In the genomic region with DNA sequence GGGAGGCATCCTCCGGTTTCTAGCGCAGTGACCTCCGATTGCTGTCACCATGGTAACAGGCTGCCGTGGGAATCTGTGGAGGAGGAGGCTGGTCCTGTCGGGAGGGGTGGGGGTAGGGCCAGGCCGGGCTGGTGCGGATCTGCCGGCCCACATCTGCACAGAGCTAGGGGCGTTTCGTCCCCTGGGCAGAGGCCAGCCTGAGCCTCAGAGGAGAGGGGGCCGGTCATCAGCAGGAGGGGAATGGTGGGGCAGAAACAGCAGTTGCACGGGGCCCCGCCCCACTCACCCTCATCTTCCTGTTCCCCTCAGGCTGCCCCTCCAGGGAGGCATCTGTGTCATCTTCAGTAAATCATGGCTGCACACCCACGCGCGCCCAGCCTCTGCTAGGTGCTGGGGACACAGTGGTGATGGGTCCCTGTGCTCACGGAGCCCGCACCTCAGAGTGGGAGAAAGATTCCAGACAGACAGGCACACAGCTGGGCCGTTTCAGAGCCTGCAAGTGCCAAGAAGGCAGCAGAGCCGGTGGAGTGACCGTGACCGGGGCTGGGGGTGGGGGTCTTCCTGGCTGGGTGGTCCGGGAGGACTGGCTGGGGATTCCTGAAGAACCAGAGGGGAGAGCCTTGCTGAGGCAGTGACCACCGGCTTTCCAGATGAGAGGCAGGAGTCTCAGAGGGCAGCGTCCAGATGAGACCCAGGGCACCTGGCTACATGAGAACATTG, we compare ENCODE assay signal across 11 cellular contexts.
DNase-seq lines count a peak whose midpoint lies in the region; ATAC-seq and TF ChIP-seq lines count a peak whose summit lies in the region.
"Had no signal": no experiment of that assay in that cellular context is flagged by ENCODE, and none has a peak within 500 bp of the region (broad histone marks: within the 10 kb centered on the region; RNA-seq: fewer than 3 reads in every experiment).

No MANE protein-coding gene starts in this region.

- no peaks in the 10 kb centered on the region for H3K36me3 ChIP-seq in suprapubic skin
- H3K36me3 ChIP-seq: prostate gland had no signal

- peak; percentile 11 to 15 for DNase-seq in activated CD4-positive, alpha-beta T cell treated with anti-CD3 and anti-CD28 coated beads for 24 hours (ENCODE audit: low read depth in 2 of 2)
- no peak for DNase-seq in activated CD4-positive, alpha-beta T cell treated with anti-CD3 and anti-CD28 coated beads, Interleukin-2, amount 50 U/mL, for 1 hour
- DNase-seq in activated T-cell treated with anti-CD3 and anti-CD28 coated beads for 48 hours (ENCODE audit: low read depth) = peak; percentile 33
- no peak for DNase-seq in memory B cell (ENCODE audit: low spot score in 2 of 2)
- no peak for DNase-seq in stimulated activated effector memory CD8-positive, alpha-beta T cell treated with anti-CD3 and anti-CD28 coated beads, Interleukin-12 subunit alpha, Interleukin-12 subunit beta, amount 100 ng/mL, for 72 hours (ENCODE audit: low spot score in 2 of 2)
- DNase-seq in suprapubic skin (ENCODE audit: low spot score in 2 of 2) = no peak
- DNase-seq in H4 (ENCODE audit: low spot score) = no peak
- DNase-seq: aorta, KG1 had no signal

- no peak overlapping the region for H3K27ac Mint-ChIP-seq in memory B cell
- no peak overlapping the region for H3K27ac Mint-ChIP-seq in stimulated activated effector memory CD8-positive, alpha-beta T cell treated with anti-CD3 and anti-CD28 coated beads, Interleukin-12 subunit alpha, Interleukin-12 subunit beta, amount 100 ng/mL, for 72 hours

- no peak overlapping the region for H3K4me3 ChIP-seq in suprapubic skin
- H3K4me3 ChIP-seq: prostate gland had no signal

- H3K27ac ChIP-seq in suprapubic skin = no peak overlapping the region
- H3K27ac ChIP-seq: prostate gland had no signal

- TF ChIP-seq POLR2A in suprapubic skin (IDR thresholded peaks at IDR 0.05) = no peak

- WGBS in suprapubic skin = 7% methylated on average over 15 of the region's 25 CpGs

- no peak for TF ChIP-seq CTCF in suprapubic skin (IDR thresholded peaks at IDR 0.05)

- H3K9me3 Mint-ChIP-seq in memory B cell = no peaks in the 10 kb centered on the region
- no peaks in the 10 kb centered on the region for H3K9me3 Mint-ChIP-seq in stimulated activated effector memory CD8-positive, alpha-beta T cell treated with anti-CD3 and anti-CD28 coated beads, Interleukin-12 subunit alpha, Interleukin-12 subunit beta, amount 100 ng/mL, for 72 hours

- no peaks in the 10 kb centered on the region for H3K9me3 ChIP-seq in suprapubic skin
- H3K9me3 ChIP-seq: prostate gland had no signal

- H3K4me1 Mint-ChIP-seq in memory B cell = peaks cover 9% of the 10 kb centered on the region
- H3K4me1 Mint-ChIP-seq in stimulated activated effector memory CD8-positive, alpha-beta T cell treated with anti-CD3 and anti-CD28 coated beads, Interleukin-12 subunit alpha, Interleukin-12 subunit beta, amount 100 ng/mL, for 72 hours = peaks cover 12% of the 10 kb centered on the region

- peaks cover 78% of the 10 kb centered on the region for H3K27me3 ChIP-seq in suprapubic skin

- peaks cover 3% of the 10 kb centered on the region for H3K4me1 ChIP-seq in suprapubic skin
- H3K4me1 ChIP-seq: prostate gland had no signal

- H3K36me3 Mint-ChIP-seq in memory B cell = peaks cover 3% of the 10 kb centered on the region
- H3K36me3 Mint-ChIP-seq in stimulated activated effector memory CD8-positive, alpha-beta T cell treated with anti-CD3 and anti-CD28 coated beads, Interleukin-12 subunit alpha, Interleukin-12 subunit beta, amount 100 ng/mL, for 72 hours = no peaks in the 10 kb centered on the region

- TF ChIP-seq EP300 in suprapubic skin (IDR thresholded peaks at IDR 0.05) = no peak

- ATAC-seq in memory B cell (ENCODE audit: low read depth) (peak; percentile 29), HG02852 (IDR thresholded peaks at IDR 0.05; ENCODE audit: unreplicated experiment) (no peak)
- ATAC-seq in stimulated activated effector memory CD8-positive, alpha-beta T cell treated with anti-CD3 and anti-CD28 coated beads, Interleukin-12 subunit alpha, Interleukin-12 subunit beta, amount 100 ng/mL, for 72 hours = peak; percentile 55

- peaks cover 29% of the 10 kb centered on the region for H3K27me3 Mint-ChIP-seq in memory B cell

- H3K4me3 Mint-ChIP-seq in memory B cell = peak overlapping the region; percentile 9
- peak overlapping the region; percentile 26 for H3K4me3 Mint-ChIP-seq in stimulated activated effector memory CD8-positive, alpha-beta T cell treated with anti-CD3 and anti-CD28 coated beads, Interleukin-12 subunit alpha, Interleukin-12 subunit beta, amount 100 ng/mL, for 72 hours

Comparison
In these comparisons a context has a peak if more than half of its experiments do, and no peak if none do; other contexts are left out.
1. DNase-seq: peak in activated CD4-positive, alpha-beta T cell treated with anti-CD3 and anti-CD28 coated beads for 24 hours (2 of 2) and activated T-cell treated with anti-CD3 and anti-CD28 coated beads for 48 hours (single experiment); none in activated CD4-positive, alpha-beta T cell treated with anti-CD3 and anti-CD28 coated beads, Interleukin-2, amount 50 U/mL, for 1 hour (single experiment), memory B cell (0 of 2), stimulated activated effector memory CD8-positive, alpha-beta T cell treated with anti-CD3 and anti-CD28 coated beads, Interleukin-12 subunit alpha, Interleukin-12 subunit beta, amount 100 ng/mL, for 72 hours (0 of 2), suprapubic skin (0 of 2) and H4 (single experiment).